In genomic region chr13:26485786-26486185, GRCh38 we compare ENCODE assay signal across 13 cellular contexts.
DNase-seq lines count a peak whose midpoint lies in the region; ATAC-seq and TF ChIP-seq lines count a peak whose summit lies in the region.
"Had no signal": no experiment of that assay in that cellular context is flagged by ENCODE, and none has a peak within 500 bp of the region (broad histone marks: within the 10 kb centered on the region; RNA-seq: fewer than 3 reads in every experiment).

No MANE protein-coding gene starts in this region.

- no peak for TF ChIP-seq RAD21 in SK-N-SH (IDR thresholded peaks at IDR 0.05; ENCODE audit: low read length)

- H3K4me1 ChIP-seq in SK-N-SH (ENCODE audit: control insufficient read depth in 1 of 2, insufficient read depth in 2 of 2, low read depth in 1 of 2, low read length in 1 of 2) = peaks cover 0 to 2% of the 10 kb centered on the region in 2 experiments; a peak in 1 of 4 replicates
- H3K4me1 ChIP-seq in endodermal cell (ENCODE audit: control insufficient read depth, insufficient read depth, low read length) = peaks cover 3% of the 10 kb centered on the region
- peaks cover 0 to 18% (median 4%) of the 10 kb centered on the region in 4 donors for H3K4me1 ChIP-seq in transverse colon
- no peaks in the 10 kb centered on the region for H3K4me1 ChIP-seq in hepatocyte (ENCODE audit: insufficient read depth)
- H3K4me1 ChIP-seq: vagina had no signal

- H3K27me3 Mint-ChIP-seq in endodermal cell (ENCODE audit: insufficient read depth) (peaks cover 6% of the 10 kb centered on the region), neural crest cell (ENCODE audit: low read depth) (no peaks in the 10 kb centered on the region), immature natural killer cell (ENCODE audit: low read depth in 3 of 3) (peaks cover 0 to 10% (median 3%) of the 10 kb centered on the region in 3 donors)
- H3K27me3 Mint-ChIP-seq: CD4-positive, alpha-beta T cell had no signal

- H3K9me2 ChIP-seq in SK-N-SH (no peaks in the 10 kb centered on the region), hepatocyte (replicated peaks; ENCODE audit: insufficient read depth) (no peaks in the 10 kb centered on the region)

- no peak for DNase-seq in SK-N-SH
- DNase-seq in endodermal cell = peak; percentile 69
- no peak for DNase-seq in neural crest cell (ENCODE audit: low read depth, low spot score)
- DNase-seq in transverse colon = no peak
- no peak for DNase-seq in hepatocyte (ENCODE audit: low spot score)
- DNase-seq in immature natural killer cell = no peak
- DNase-seq: CD4-positive, alpha-beta T cell; NCI-H69; stimulated activated naive CD4-positive, alpha-beta T cell treated with Interleukin-2 at 50 U/mL for 16 hours had no signal

- no peaks in the 10 kb centered on the region for H3K36me3 Mint-ChIP-seq in endodermal cell (ENCODE audit: low read depth)
- H3K36me3 Mint-ChIP-seq in neural crest cell (ENCODE audit: low read depth) = no peaks in the 10 kb centered on the region
- H3K36me3 Mint-ChIP-seq in immature natural killer cell = no peaks in the 10 kb centered on the region

- H3K9ac ChIP-seq in SK-N-SH (no peak overlapping the region), endodermal cell (ENCODE audit: extremely low read depth, low read length, poor library complexity, severe bottlenecking) (no peak overlapping the region)

- H3K9me3 ChIP-seq in SK-N-SH (no peaks in the 10 kb centered on the region), endodermal cell (ENCODE audit: control insufficient read depth, low read length) (no peaks in the 10 kb centered on the region), transverse colon (no peaks in the 10 kb centered on the region), hepatocyte (ENCODE audit: low read depth) (no peaks in the 10 kb centered on the region)
- H3K9me3 ChIP-seq: vagina had no signal

- H3K79me2 ChIP-seq in SK-N-SH (ENCODE audit: insufficient read depth) (no peaks in the 10 kb centered on the region), hepatocyte (no peaks in the 10 kb centered on the region)

- H3K4me3 ChIP-seq in SK-N-SH (ENCODE audit: low read depth in 2 of 2, low read length in 1 of 2) = no peak overlapping the region
- no peak overlapping the region for H3K4me3 ChIP-seq in endodermal cell (ENCODE audit: low read length)
- no peak overlapping the region for H3K4me3 ChIP-seq in transverse colon
- H3K4me3 ChIP-seq in hepatocyte = no peak overlapping the region
- H3K4me3 ChIP-seq: vagina had no signal

- CTCF ChIA-PET in SK-N-SH (lab: Yijun Ruan, JAX) = interaction anchor here (0.8 to 5.8 kb wide), 4 partner anchors 11 to 300 kb away, joined by 3 to 36 read pairs (median 18); no protein-coding TSS in a partner anchor

- TF ChIP-seq CTCF in SK-N-SH (IDR thresholded peaks at IDR 0.05) (no peak), endodermal cell (conservative IDR thresholded peaks at IDR 0.05) (no peak), neural crest cell (conservative IDR thresholded peaks at IDR 0.05) (no peak), transverse colon (IDR thresholded peaks at IDR 0.05) (no peak), hepatocyte (IDR thresholded peaks at IDR 0.05; ENCODE audit: poor library complexity) (no peak)

- POLR2A ChIA-PET in SK-N-SH (lab: Yijun Ruan, JAX) = no interaction called here

- no peaks in the 10 kb centered on the region for H3K27me3 ChIP-seq in SK-N-SH (ENCODE audit: insufficient read depth)
- H3K27me3 ChIP-seq in endodermal cell (ENCODE audit: control insufficient read depth, insufficient read depth, low read length, poor library complexity, severe bottlenecking) = no peaks in the 10 kb centered on the region
- no peaks in the 10 kb centered on the region for H3K27me3 ChIP-seq in transverse colon
- H3K27me3 ChIP-seq in hepatocyte = no peaks in the 10 kb centered on the region
- H3K27me3 ChIP-seq: vagina had no signal

- 0 out of 2 replicates have a peak overlapping the region, but pooled peaks have one; percentile 56 for H2AFZ ChIP-seq in SK-N-SH (ENCODE audit: low read depth)
- H2AFZ ChIP-seq in hepatocyte = no peak overlapping the region

- H3K4me2 ChIP-seq in SK-N-SH = no peak overlapping the region
- no peak overlapping the region for H3K4me2 ChIP-seq in hepatocyte

- in situ Hi-C loops in transverse colon (cut with MboI; ENCODE audit: low pct_ligation_motif_present in 1 of 4, low pct_unique_long_range_greater_than_20kb in 1 of 4, low sequenced_read_pairs in 3 of 4) = loop anchor here in 1 of 4 donors (10.0 kb wide), 1 partner anchor 209 kb away; no protein-coding TSS in a partner anchor

- peaks cover 3% of the 10 kb centered on the region for H3K4me1 Mint-ChIP-seq in endodermal cell
- peaks cover 19% of the 10 kb centered on the region for H3K4me1 Mint-ChIP-seq in neural crest cell
- peaks cover 9% of the 10 kb centered on the region in 2 donors for H3K4me1 Mint-ChIP-seq in immature natural killer cell

- no peak overlapping the region for H3K27ac ChIP-seq in SK-N-SH (ENCODE audit: low read depth in 2 of 2, low read length in 1 of 2)
- no peak overlapping the region for H3K27ac ChIP-seq in endodermal cell (ENCODE audit: low read depth, low read length)
- H3K27ac ChIP-seq in transverse colon = peak overlapping the region; percentile 25 to 63 (median 54)
- H3K27ac ChIP-seq in hepatocyte = no peak overlapping the region
- H3K27ac ChIP-seq: vagina had no signal

- no peak overlapping the region for H3K4me3 Mint-ChIP-seq in endodermal cell
- no peak overlapping the region for H3K4me3 Mint-ChIP-seq in neural crest cell
- H3K4me3 Mint-ChIP-seq in immature natural killer cell = no peak overlapping the region
- H3K4me3 Mint-ChIP-seq: CD4-positive, alpha-beta T cell had no signal

- H3K27ac Mint-ChIP-seq in endodermal cell (no peak overlapping the region), neural crest cell (ENCODE audit: unreplicated experiment) (peak overlapping the region; percentile 94), immature natural killer cell (no peak overlapping the region)
- H3K27ac Mint-ChIP-seq: CD4-positive, alpha-beta T cell had no signal

- no peak for TF ChIP-seq POLR2A in transverse colon (IDR thresholded peaks at IDR 0.05)

- no peaks in the 10 kb centered on the region for H3K9me3 Mint-ChIP-seq in endodermal cell
- no peaks in the 10 kb centered on the region for H3K9me3 Mint-ChIP-seq in neural crest cell
- no peaks in the 10 kb centered on the region for H3K9me3 Mint-ChIP-seq in immature natural killer cell
- H3K9me3 Mint-ChIP-seq: CD4-positive, alpha-beta T cell had no signal

- 77% methylated on average over 9 of the region's 9 CpGs for WGBS in SK-N-SH (ENCODE audit: low lambda C conversion rate)
- WGBS in endodermal cell (ENCODE audit: insufficient coverage in 1 of 2, insufficient read length in 1 of 2), 2 experiments = 72 to 73% methylated on average over 8 to 9 of the region's 9 CpGs
- WGBS in transverse colon (ENCODE audit: low coverage in 1 of 2), 2 donors = 58 to 59% methylated on average over 4 to 9 of the region's 9 CpGs
- WGBS in hepatocyte (ENCODE audit: low lambda C conversion rate, missing lambda C conversion rate) = 69% methylated on average over 9 of the region's 9 CpGs

- TF ChIP-seq EP300 in SK-N-SH (IDR thresholded peaks at IDR 0.05; ENCODE audit: borderline replicate concordance in 1 of 2, low read depth in 1 of 2, low read length in 1 of 2) = no peak
- TF ChIP-seq EP300 in transverse colon (IDR thresholded peaks at IDR 0.05; ENCODE audit: low read depth) = no peak

- no peaks in the 10 kb centered on the region for H3K36me3 ChIP-seq in SK-N-SH (replicated peaks in 1 of 2; ENCODE audit: control insufficient read depth in 1 of 2, insufficient read depth in 2 of 2, low read length in 1 of 2)
- H3K36me3 ChIP-seq in endodermal cell (ENCODE audit: control insufficient read depth, insufficient read depth, low read length) = no peaks in the 10 kb centered on the region
- no peaks in the 10 kb centered on the region for H3K36me3 ChIP-seq in transverse colon
- no peaks in the 10 kb centered on the region for H3K36me3 ChIP-seq in hepatocyte (replicated peaks; ENCODE audit: insufficient read depth, low read depth)
- H3K36me3 ChIP-seq: vagina had no signal

- H3F3A ChIP-seq in SK-N-SH (replicated peaks; ENCODE audit: insufficient read depth) = no peaks in the 10 kb centered on the region

- H4K20me1 ChIP-seq in SK-N-SH (ENCODE audit: insufficient read depth) (no peaks in the 10 kb centered on the region), hepatocyte (ENCODE audit: insufficient read depth, poor library complexity, severe bottlenecking) (no peaks in the 10 kb centered on the region)

- intact Hi-C loops in transverse colon (cut with DNase I; ENCODE audit: low total_unique reads) = loop anchor here (10.0 kb wide), 1 partner anchor 209 kb away; no protein-coding TSS in a partner anchor

- ATAC-seq in SK-N-SH treated with all-trans-retinoic acid at 6 μM for 48 hours (no peak), GM19328 (IDR thresholded peaks at IDR 0.05; ENCODE audit: unreplicated experiment) (no peak)
- ATAC-seq: left colon had no signal

TF ChIP-seq in SK-N-SH, 30 proteins besides CTCF, POLR2A, EP300 and RAD21 (continues in another document):
- TF ChIP-seq FOXM1 (IDR thresholded peaks at IDR 0.05; ENCODE audit: low read depth) (no peak), ELF1 (IDR thresholded peaks at IDR 0.05) (no peak), MEF2A (IDR thresholded peaks at IDR 0.05; ENCODE audit: borderline replicate concordance, low read depth) (no peak), SIN3A (IDR thresholded peaks at IDR 0.05; ENCODE audit: borderline replicate concordance, low read depth, low read length) (no peak), TEAD4 (IDR thresholded peaks at IDR 0.05; ENCODE audit: borderline replicate concordance, insufficient read depth) (no peak)

TF ChIP-seq in SK-N-SH treated with all-trans-retinoic acid at 6 μM for 48 hours, 23 proteins besides CTCF, POLR2A, EP300 and RAD21:
- TF ChIP-seq RARB (CRISPR knock-in tag; IDR thresholded peaks at IDR 0.05) = no peak

Comparison
In these comparisons a context has a peak if more than half of its experiments do, and no peak if none do; other contexts are left out.
1. H3K27ac ChIP-seq: peak in transverse colon (4 of 4); none in SK-N-SH (0 of 2), endodermal cell (single experiment) and hepatocyte (single experiment).